14 cellular contexts compared by ENCODE assay signal in genomic region chr16:67053767-67054334, GRCh38. TPM values are rescaled to one million over a fixed set of nuclear protein-coding genes. Genes with fewer than 3 reads are reported as not detected.
DNase-seq lines count a peak whose midpoint lies in the region; ATAC-seq and TF ChIP-seq lines count a peak whose summit lies in the region.
"Had no signal": no experiment of that assay in that cellular context is flagged by ENCODE, and none has a peak within 500 bp of the region (broad histone marks: within the 10 kb centered on the region; RNA-seq: fewer than 3 reads in every experiment).

No MANE protein-coding gene starts in this region.

- H3K36me3 ChIP-seq in BLaER1 treated with 17β-estradiol and CSF1 and Interleukin-3, amounts not matched to agents 10 nM and 100 nM = peaks cover 26 to 94% (median 84%) of the 10 kb centered on the region in 11 experiments
- peaks cover 5% of the 10 kb centered on the region for H3K36me3 ChIP-seq in IMR-90 (ENCODE audit: control insufficient read depth, insufficient read depth, low read length)
- H3K36me3 ChIP-seq: uterus had no signal

- H4K8ac ChIP-seq in IMR-90 (ENCODE audit: low read depth in 2 of 2, low read length in 2 of 2) = no peak overlapping the region

- ATAC-seq in IMR-90 (ENCODE audit: low read depth) (no peak), natural killer cell (peak in 2 of 3 donors; percentile 17 to 41)
- ATAC-seq in activated naive CD8-positive, alpha-beta T cell treated with anti-CD3 and anti-CD28 coated beads, Interleukin-2, amount 10 ng/mL, durations not matched to agents 7 days and 5 days (ENCODE audit: low read depth) = peak; percentile 36

- H3K56ac ChIP-seq in IMR-90 (ENCODE audit: extremely low read depth, insufficient read depth, low read length) = no peak overlapping the region

- no peak overlapping the region for H2AFZ ChIP-seq in IMR-90 (replicated peaks; ENCODE audit: low read length, poor library complexity)

- H2BK20ac ChIP-seq in IMR-90 (ENCODE audit: low read depth, low read length) = no peak overlapping the region

- H2AK5ac ChIP-seq in IMR-90 (ENCODE audit: low read depth, low read length) = no peak overlapping the region

- H4K5ac ChIP-seq in IMR-90 (ENCODE audit: low read depth, low read length) = peak overlapping the region; percentile 18; the same call in 1 of the 2 replicates

- peaks cover 29 to 57% (median 45%) of the 10 kb centered on the region in 10 experiments for H3K4me1 ChIP-seq in BLaER1 treated with 17β-estradiol and CSF1 and Interleukin-3, amounts not matched to agents 10 nM and 100 nM
- H3K4me1 ChIP-seq in IMR-90 (ENCODE audit: control insufficient read depth, insufficient read depth, low read length) = peaks cover 2% of the 10 kb centered on the region; the same call in 1 of the 2 replicates
- H3K4me1 ChIP-seq: uterus had no signal

- DNase-seq in IMR-90 (no peak), natural killer cell (no peak), HCEC 1CT (no peak), NCI-H748 treated with DMSO at 0.1 percent for 48 hours (lab: John Stamatoyannopoulos, UW) (no peak), SIG-M5 (lab: John Stamatoyannopoulos, UW) (no peak), NCI-H526 (lab: John Stamatoyannopoulos, UW) (no peak)
- no peak for DNase-seq in activated naive CD8-positive, alpha-beta T cell treated with anti-CD3 and anti-CD28 coated beads, Interleukin-2, amount 10 ng/mL, durations not matched to agents 7 days and 5 days
- DNase-seq: activated CD4-positive, alpha-beta T cell treated with anti-CD3 and anti-CD28 coated beads, Interleukin-2, amount 50 U/mL, for 48 hours; KG1; NCI-H510A treated with DMSO at 0.1 percent for 48 hours; stimulated activated CD8-positive, alpha-beta memory T cell treated with anti-CD3 and anti-CD28 coated beads, Interleukin-4, amount 100 ng/mL, for 48 hours; uterus had no signal

- no peaks in the 10 kb centered on the region for H3K9me3 Mint-ChIP-seq in activated naive CD8-positive, alpha-beta T cell treated with anti-CD3 and anti-CD28 coated beads, Interleukin-2, amount 10 ng/mL, durations not matched to agents 7 days and 5 days
- H3K9me3 Mint-ChIP-seq in natural killer cell = no peaks in the 10 kb centered on the region

- TF ChIP-seq CTCF in IMR-90 (conservative IDR thresholded peaks at IDR 0.05; ENCODE audit: low read depth, low read length) = no peak
- TF ChIP-seq CTCF in natural killer cell (IDR thresholded peaks at IDR 0.05) = no peak

- H3K4me2 ChIP-seq in BLaER1 treated with 17β-estradiol and CSF1 and Interleukin-3, amounts not matched to agents 10 nM and 100 nM = peak overlapping the region; percentile 20 to 67 (median 47)
- no peak overlapping the region for H3K4me2 ChIP-seq in IMR-90 (ENCODE audit: low read depth, low read length)

- no peaks in the 10 kb centered on the region for H3K27me3 Mint-ChIP-seq in activated naive CD8-positive, alpha-beta T cell treated with anti-CD3 and anti-CD28 coated beads, Interleukin-2, amount 10 ng/mL, durations not matched to agents 7 days and 5 days
- H3K27me3 Mint-ChIP-seq in natural killer cell (ENCODE audit: low read depth in 2 of 2) = no peaks in the 10 kb centered on the region

- dilution Hi-C loops in IMR-90 (cut with HindIII; ENCODE audit: low sequenced_read_pairs, unreplicated experiment) = no loop called here

- peaks cover 16% of the 10 kb centered on the region for H3K36me3 Mint-ChIP-seq in activated naive CD8-positive, alpha-beta T cell treated with anti-CD3 and anti-CD28 coated beads, Interleukin-2, amount 10 ng/mL, durations not matched to agents 7 days and 5 days
- H3K36me3 Mint-ChIP-seq in natural killer cell = no peaks in the 10 kb centered on the region

- H3K14ac ChIP-seq in IMR-90 (replicated peaks; ENCODE audit: low read depth, low read length) = no peak overlapping the region

- no peak overlapping the region for H3K4me3 ChIP-seq in BLaER1 treated with 17β-estradiol and CSF1 and Interleukin-3, amounts not matched to agents 10 nM and 100 nM
- no peak overlapping the region for H3K4me3 ChIP-seq in IMR-90 (ENCODE audit: insufficient read depth, low read depth, low read length)
- H3K4me3 ChIP-seq: uterus had no signal

- peak overlapping the region; percentile 92 for H3K27ac Mint-ChIP-seq in activated naive CD8-positive, alpha-beta T cell treated with anti-CD3 and anti-CD28 coated beads, Interleukin-2, amount 10 ng/mL, durations not matched to agents 7 days and 5 days
- H3K27ac Mint-ChIP-seq in natural killer cell = peak overlapping the region; percentile 86 to 87

- H3K4me3 Mint-ChIP-seq in activated naive CD8-positive, alpha-beta T cell treated with anti-CD3 and anti-CD28 coated beads, Interleukin-2, amount 10 ng/mL, durations not matched to agents 7 days and 5 days = peak overlapping the region; percentile 82
- H3K4me3 Mint-ChIP-seq in natural killer cell = peak overlapping the region; percentile 81

- POLR2A ChIA-PET in IMR-90 (lab: Charles Lee; ENCODE audit: unreplicated experiment) = no interaction called here
- POLR2A ChIA-PET in activated naive CD8-positive, alpha-beta T cell treated with anti-CD3 and anti-CD28 coated beads, Interleukin-2, amount 10 ng/mL, durations not matched to agents 7 days and 5 days (lab: Charles Lee) = interaction anchor here (0.6 to 1.8 kb wide), 8 partner anchors 10 to 455 kb away, joined by 3 to 6 read pairs (median 3); partner anchors contain the start of gene CBFB

- H4K20me1 ChIP-seq in BLaER1 treated with 17β-estradiol and CSF1 and Interleukin-3, amounts not matched to agents 10 nM and 100 nM = peaks cover 67 to 99% (median 88%) of the 10 kb centered on the region in 11 experiments; a peak in 21 of 22 replicates
- H4K20me1 ChIP-seq in IMR-90 (ENCODE audit: insufficient read depth, low read length) = peaks cover 23% of the 10 kb centered on the region

- peaks cover 8% of the 10 kb centered on the region for H3K9me1 ChIP-seq in IMR-90 (ENCODE audit: insufficient read depth, low read length)

- peaks cover 40% of the 10 kb centered on the region for H3K4me1 Mint-ChIP-seq in activated naive CD8-positive, alpha-beta T cell treated with anti-CD3 and anti-CD28 coated beads, Interleukin-2, amount 10 ng/mL, durations not matched to agents 7 days and 5 days
- peaks cover 37 to 41% of the 10 kb centered on the region in 2 donors for H3K4me1 Mint-ChIP-seq in natural killer cell

- TF ChIP-seq POLR2A in IMR-90 (IDR thresholded peaks at IDR 0.05; ENCODE audit: low read depth, low read length) = no peak

- intact Hi-C loops in IMR-90 (cut with micrococcal nuclease) (no loop called here), natural killer cell (cut with micrococcal nuclease) (loop anchor here (1.0 kb wide), 1 partner anchor 24 kb away; no protein-coding TSS in a partner anchor)

- H2AK9ac ChIP-seq in IMR-90 (replicated peaks; ENCODE audit: low read depth, low read length, poor library complexity) = no peak overlapping the region

- peaks cover 12 to 58% of the 10 kb centered on the region in 2 experiments for H3K79me1 ChIP-seq in IMR-90 (ENCODE audit: low read depth in 1 of 2, low read length in 2 of 2)

- H2BK120ac ChIP-seq in IMR-90 (ENCODE audit: low read depth, low read length) = no peak overlapping the region

- in situ Hi-C loops in IMR-90 (cut with MboI; ENCODE audit: low sequenced_read_pairs) = no loop called here

- no peaks in the 10 kb centered on the region for H3K27me3 ChIP-seq in BLaER1 treated with 17β-estradiol and CSF1 and Interleukin-3, amounts not matched to agents 10 nM and 100 nM
- H3K27me3 ChIP-seq in IMR-90 (ENCODE audit: control insufficient read depth, insufficient read depth, low read length) = no peaks in the 10 kb centered on the region
- H3K27me3 ChIP-seq: uterus had no signal

- CTCF ChIA-PET in IMR-90 (lab: Yijun Ruan, JAX) = interaction anchor here (0.7 kb wide), 1 partner anchor 13 kb away, joined by 3 read pairs; no protein-coding TSS in a partner anchor

- H3K4ac ChIP-seq in IMR-90 (ENCODE audit: low read depth, low read length) = no peak overlapping the region

- no TSS peak for BruUV-seq in IMR-90 (replicated peaks; lab: Mats Ljungman, UMichigan)

- peaks cover 0 to 7% (median 0%) of the 10 kb centered on the region in 11 experiments; a peak in 2 of 22 replicates for H3K9me3 ChIP-seq in BLaER1 treated with 17β-estradiol and CSF1 and Interleukin-3, amounts not matched to agents 10 nM and 100 nM (replicated peaks in 1 of 11)
- no peaks in the 10 kb centered on the region for H3K9me3 ChIP-seq in IMR-90 (ENCODE audit: control insufficient read depth, insufficient read depth, low read length)
- H3K9me3 ChIP-seq: uterus had no signal

- TF ChIP-seq RAD21 in IMR-90 (IDR thresholded peaks at IDR 0.05; ENCODE audit: low read length) = no peak

- H3K23ac ChIP-seq in IMR-90 (ENCODE audit: low read depth, low read length) = 0 out of 2 replicates have a peak overlapping the region, but pooled peaks have one; percentile 10

- H2BK5ac ChIP-seq in IMR-90 (ENCODE audit: low read depth, low read length, poor library complexity, severe bottlenecking) = no peak overlapping the region

- 100% methylated on average over 1 of the region's 4 CpGs; no CpG with 5 or more reads in 1 of the 2 experiments for WGBS in IMR-90 (ENCODE audit: extremely low coverage in 2 of 2, insufficient read length in 1 of 2), 2 experiments

- no peak overlapping the region for H3K18ac ChIP-seq in IMR-90 (ENCODE audit: low read depth, low read length)

- H3K9ac ChIP-seq in BLaER1 treated with 17β-estradiol and CSF1 and Interleukin-3, amounts not matched to agents 10 nM and 100 nM = peak overlapping the region in 8 of 11 experiments; percentile 12 to 40 (median 22); a peak in 9 of 22 replicates
- H3K9ac ChIP-seq in IMR-90 (ENCODE audit: low read depth, low read length) = no peak overlapping the region

- peak overlapping the region in 9 of 11 experiments; percentile 15 to 59 (median 43); a peak in 18 of 22 replicates for H3K27ac ChIP-seq in BLaER1 treated with 17β-estradiol and CSF1 and Interleukin-3, amounts not matched to agents 10 nM and 100 nM
- H3K27ac ChIP-seq in IMR-90 (ENCODE audit: insufficient read depth, low read length) = no peak overlapping the region
- H3K27ac ChIP-seq: C4-2B, uterus had no signal

- no peak overlapping the region for H2BK15ac ChIP-seq in IMR-90 (ENCODE audit: low read depth, low read length)

- H4K91ac ChIP-seq in IMR-90 (ENCODE audit: insufficient read depth, low read depth, low read length) = no peak overlapping the region

RNA-seq across cellular contexts. Expression of gene CBFB, which starts 24.9 kb away (rescaled TPM):
- total RNA-seq in IMR-90 (2012; rRNA removed) (48.0 and 110 TPM in 2 replicates), natural killer cell (100 to 1,000 TPM in 1 of 3 donors, 10 to 100 TPM in 2; 96.1 to 102 (median 97.2) TPM)
- polyA plus RNA-seq in IMR-90 (2012; rRNA removed) = 39.8 and 44.2 TPM in 2 replicates
- polyA plus RNA-seq in IMR-90 (2012; cell fraction: cytosol; rRNA removed) = 21.2 and 26.2 TPM in 2 replicates
- 21.3 and 21.6 TPM in 2 replicates for polyA plus RNA-seq in IMR-90 (2012; cell fraction: nucleus; rRNA removed; ENCODE audit: low replicate concordance)
- 100 to 1,000 TPM; 193 to 198 TPM for total RNA-seq in activated naive CD8-positive, alpha-beta T cell treated with anti-CD3 and anti-CD28 coated beads, Interleukin-2, amount 10 ng/mL, durations not matched to agents 7 days and 5 days

RNA-seq across cellular contexts. Expression of gene PHAF1, which starts 55.9 kb away (rescaled TPM):
- total RNA-seq in IMR-90 (2012; rRNA removed) (13.1 and 14.0 TPM in 2 replicates), natural killer cell (10 to 100 TPM; 17.0 to 22.4 (median 22.0) TPM)
- 19.8 and 22.5 TPM in 2 replicates for polyA plus RNA-seq in IMR-90 (2012; rRNA removed)
- 7.4 and 11.3 TPM in 2 replicates for polyA plus RNA-seq in IMR-90 (2012; cell fraction: cytosol; rRNA removed)
- polyA plus RNA-seq in IMR-90 (2012; cell fraction: nucleus; rRNA removed; ENCODE audit: low replicate concordance) = 26.7 and 31.4 TPM in 2 replicates
- total RNA-seq in activated naive CD8-positive, alpha-beta T cell treated with anti-CD3 and anti-CD28 coated beads, Interleukin-2, amount 10 ng/mL, durations not matched to agents 7 days and 5 days = 10 to 100 TPM; 16.6 to 17.3 TPM
